ENCODE assay signal across 9 cellular contexts in the genomic region with DNA sequence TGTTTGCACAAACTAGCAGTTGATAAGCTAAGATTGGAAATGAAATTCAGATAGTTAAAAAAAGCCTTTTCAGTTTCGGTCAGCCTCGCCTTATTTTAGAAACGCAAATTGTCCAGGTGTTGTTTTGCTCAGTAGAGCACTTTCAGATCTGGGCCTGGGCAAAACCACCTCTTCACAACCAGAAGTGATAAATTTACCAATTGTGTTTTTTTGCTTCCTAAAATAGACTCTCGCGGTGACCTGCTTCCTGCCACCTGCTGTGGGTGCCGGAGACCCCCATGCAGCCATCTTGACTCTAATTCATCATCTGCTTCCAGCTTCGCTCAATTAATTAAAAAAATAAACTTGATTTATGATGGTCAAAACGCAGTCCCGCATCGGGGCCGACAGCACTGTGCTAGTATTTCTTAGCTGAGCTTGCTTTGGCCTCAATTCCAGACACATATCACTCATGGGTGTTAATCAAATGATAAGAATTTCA.
DNase-seq lines count a peak whose midpoint lies in the region; ATAC-seq lines count a peak whose summit lies in the region.
"Had no signal": no experiment of that assay in that cellular context is flagged by ENCODE, and none has a peak within 500 bp of the region (broad histone marks: within the 10 kb centered on the region; RNA-seq: fewer than 3 reads in every experiment).

No MANE protein-coding gene starts in this region.

- POLR2A ChIA-PET in activated CD4-positive, alpha-beta T cell treated with anti-CD3 and anti-CD28 coated beads for 36 hours (lab: Charles Lee), result no interaction called here

- peak; percentile 45 for DNase-seq in activated CD4-positive, alpha-beta T cell treated with anti-CD3 and anti-CD28 coated beads for 36 hours
- no peak for DNase-seq in activated CD4-positive, alpha-beta T cell treated with anti-CD3 and anti-CD28 coated beads for 4 hours
- peak; percentile 35 for DNase-seq in T-helper 2 cell treated with Interferon-gamma antibody and Interleukin-4, amounts not matched to agents 5 μg/mL and 100 μg/mL, for 36 hours (ENCODE audit: low spot score)
- DNase-seq in stimulated activated CD8-positive, alpha-beta memory T cell treated with anti-CD3 and anti-CD28 coated beads, Interleukin-4, amount 100 ng/mL, for 48 hours, result peak; percentile 46
- DNase-seq in NCI-H187 treated with DMSO at 0.1 percent for 48 hours (lab: John Stamatoyannopoulos, UW) (no peak), cortex of kidney (lab: John Stamatoyannopoulos, UW) (no peak), C1 segment of cervical spinal cord (lab: John Stamatoyannopoulos, UW) (no peak)

- peaks cover 13% of the 10 kb centered on the region for H3K27me3 Mint-ChIP-seq in activated CD4-positive, alpha-beta T cell treated with anti-CD3 and anti-CD28 coated beads for 36 hours
- peaks cover 11% of the 10 kb centered on the region for H3K27me3 Mint-ChIP-seq in T-helper 2 cell treated with Interferon-gamma antibody and Interleukin-4, amounts not matched to agents 5 μg/mL and 100 μg/mL, for 36 hours (ENCODE audit: low read depth)

- ATAC-seq in activated CD4-positive, alpha-beta T cell treated with anti-CD3 and anti-CD28 coated beads for 36 hours, result peak; percentile 37
- peak; percentile 60 for ATAC-seq in HG02763 (IDR thresholded peaks at IDR 0.05; ENCODE audit: unreplicated experiment)

- H3K4me1 Mint-ChIP-seq in activated CD4-positive, alpha-beta T cell treated with anti-CD3 and anti-CD28 coated beads for 36 hours, result peaks cover 19% of the 10 kb centered on the region
- peaks cover 51% of the 10 kb centered on the region for H3K4me1 Mint-ChIP-seq in T-helper 2 cell treated with Interferon-gamma antibody and Interleukin-4, amounts not matched to agents 5 μg/mL and 100 μg/mL, for 36 hours (ENCODE audit: low read depth)
- H3K4me1 Mint-ChIP-seq: neural crest cell had no signal

- no peaks in the 10 kb centered on the region for H3K36me3 Mint-ChIP-seq in activated CD4-positive, alpha-beta T cell treated with anti-CD3 and anti-CD28 coated beads for 36 hours (ENCODE audit: low read depth)
- H3K36me3 Mint-ChIP-seq in T-helper 2 cell treated with Interferon-gamma antibody and Interleukin-4, amounts not matched to agents 5 μg/mL and 100 μg/mL, for 36 hours (ENCODE audit: low read depth), result no peaks in the 10 kb centered on the region

- H3K4me3 Mint-ChIP-seq in activated CD4-positive, alpha-beta T cell treated with anti-CD3 and anti-CD28 coated beads for 36 hours, result no peak overlapping the region
- H3K4me3 Mint-ChIP-seq in T-helper 2 cell treated with Interferon-gamma antibody and Interleukin-4, amounts not matched to agents 5 μg/mL and 100 μg/mL, for 36 hours, result peak overlapping the region; percentile 78
- H3K4me3 Mint-ChIP-seq: neural crest cell had no signal

- no peaks in the 10 kb centered on the region for H3K9me3 Mint-ChIP-seq in activated CD4-positive, alpha-beta T cell treated with anti-CD3 and anti-CD28 coated beads for 36 hours (ENCODE audit: low read depth)
- no peaks in the 10 kb centered on the region for H3K9me3 Mint-ChIP-seq in T-helper 2 cell treated with Interferon-gamma antibody and Interleukin-4, amounts not matched to agents 5 μg/mL and 100 μg/mL, for 36 hours
- H3K9me3 Mint-ChIP-seq: neural crest cell had no signal

- peak overlapping the region; percentile 61 for H3K27ac Mint-ChIP-seq in activated CD4-positive, alpha-beta T cell treated with anti-CD3 and anti-CD28 coated beads for 36 hours
- H3K27ac Mint-ChIP-seq in T-helper 2 cell treated with Interferon-gamma antibody and Interleukin-4, amounts not matched to agents 5 μg/mL and 100 μg/mL, for 36 hours, result peak overlapping the region; percentile 88

- intact Hi-C loops in activated CD4-positive, alpha-beta T cell treated with anti-CD3 and anti-CD28 coated beads for 36 hours (cut with DNase I, micrococcal nuclease), result loop anchor here in 1 of 2 experiments (5.0 kb wide), 2 partner anchors 125 to 205 kb away; no protein-coding TSS in a partner anchor

- CTCF ChIA-PET in activated CD4-positive, alpha-beta T cell treated with anti-CD3 and anti-CD28 coated beads for 36 hours (lab: Charles Lee), result interaction anchor here (0.8 to 1.0 kb wide), 2 partner anchors 35 to 152 kb away, joined by 3 read pairs; no protein-coding TSS in a partner anchor

Comparison
In these comparisons a context has a peak if more than half of its experiments do, and no peak if none do; other contexts are left out.
1. DNase-seq: peak in activated CD4-positive, alpha-beta T cell treated with anti-CD3 and anti-CD28 coated beads for 36 hours (single experiment), T-helper 2 cell treated with Interferon-gamma antibody and Interleukin-4, amounts not matched to agents 5 μg/mL and 100 μg/mL, for 36 hours (single experiment) and stimulated activated CD8-positive, alpha-beta memory T cell treated with anti-CD3 and anti-CD28 coated beads, Interleukin-4, amount 100 ng/mL, for 48 hours (single experiment); none in activated CD4-positive, alpha-beta T cell treated with anti-CD3 and anti-CD28 coated beads for 4 hours (0 of 2), NCI-H187 treated with DMSO at 0.1 percent for 48 hours (single experiment), cortex of kidney (single experiment) and C1 segment of cervical spinal cord (0 of 14).